1 cellular context compared by ENCODE assay signal in the genomic region with DNA sequence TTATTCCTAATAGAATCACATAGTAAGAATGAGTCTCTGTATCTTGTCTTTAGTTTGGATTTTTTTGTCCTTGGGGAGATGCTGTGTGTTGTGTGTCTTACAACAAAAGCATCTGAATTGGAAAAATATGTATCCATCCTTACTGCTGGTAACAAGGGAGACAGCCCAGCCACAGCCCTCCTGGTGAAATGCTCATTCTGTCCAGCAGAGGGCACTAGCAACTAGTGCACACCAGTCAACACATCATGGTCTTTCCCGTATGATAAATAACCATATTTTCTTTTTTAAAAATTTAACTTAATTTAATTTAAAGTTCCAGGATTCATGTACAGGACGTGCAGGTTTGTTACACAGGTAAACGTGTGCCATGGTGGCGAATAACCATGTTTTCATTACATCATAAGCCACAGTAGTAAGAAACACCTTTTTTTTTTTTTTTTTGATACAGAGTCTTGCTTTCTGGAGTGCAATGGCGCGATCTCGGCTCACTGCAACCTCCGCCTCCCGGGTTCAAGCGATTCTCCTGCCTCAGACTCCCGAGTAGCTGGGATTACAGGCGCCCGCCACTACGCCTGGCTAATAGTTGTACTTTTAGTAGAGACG.
TF ChIP-seq lines count a peak whose summit lies in the region.

No MANE protein-coding gene starts in this region.

TF ChIP-seq in H1, 55 proteins besides CTCF, POLR2A, EP300 and RAD21:
- TF ChIP-seq TEAD4 (IDR thresholded peaks at IDR 0.05; ENCODE audit: low read depth, low read length) (0 out of 2 replicates have a peak, but pooled peaks have one; percentile 12), GTF2F1 (IDR thresholded peaks at IDR 0.05; ENCODE audit: borderline replicate concordance, low read depth, low read length) (no peak), TAF7 (optimal IDR thresholded peaks at IDR 0.05; ENCODE audit: borderline replicate concordance, low read depth, low read length) (no peak)
